Comparison of ENCODE assay signal across 8 cellular contexts in the genomic region with DNA sequence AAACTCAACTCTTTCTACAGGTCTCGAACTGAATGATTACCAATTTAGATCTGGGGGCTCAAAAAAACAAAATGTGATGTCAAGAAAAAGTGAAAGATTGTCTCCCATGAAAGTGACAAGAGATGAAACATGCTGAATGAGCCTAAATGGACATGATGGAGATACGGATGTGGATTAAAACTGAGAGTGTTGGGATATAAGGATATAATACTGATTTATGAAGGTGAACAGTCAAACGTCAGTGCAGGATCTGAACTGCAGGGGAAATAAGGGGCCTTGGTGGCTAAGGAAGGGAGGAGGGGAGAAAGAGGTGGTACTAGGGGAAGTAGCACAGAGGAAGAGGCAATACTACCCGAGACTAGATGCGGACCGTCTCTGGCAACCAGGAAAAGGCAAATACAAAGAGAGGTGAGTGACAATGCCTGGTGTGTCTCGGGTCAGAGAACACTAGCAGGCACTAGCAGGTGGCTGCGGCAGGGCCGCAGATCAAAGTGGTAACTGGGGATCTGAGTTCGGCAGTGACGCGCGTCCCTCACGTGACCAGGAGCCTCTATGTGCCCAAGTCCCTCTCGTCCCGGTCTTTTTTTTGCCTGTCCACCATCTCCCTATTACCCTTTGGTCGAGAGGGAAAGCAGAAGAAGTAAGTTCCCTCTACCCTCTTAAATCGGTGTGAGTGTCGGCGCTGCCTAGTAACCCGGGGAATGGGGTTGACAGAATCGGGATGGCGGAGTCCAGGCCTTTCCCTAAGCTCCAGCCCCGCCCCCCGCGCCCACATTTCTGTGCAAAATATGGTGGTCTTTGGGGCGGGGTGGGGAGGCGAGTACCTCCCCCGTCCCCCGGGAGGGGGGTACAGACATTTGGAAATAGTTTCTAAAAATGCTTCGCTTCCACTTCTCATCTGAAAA. TPM values are rescaled to one million over a fixed set of nuclear protein-coding genes. Genes with fewer than 3 reads are reported as not detected.
DNase-seq lines count a peak whose midpoint lies in the region; ATAC-seq and TF ChIP-seq lines count a peak whose summit lies in the region.

A gene with protein sequence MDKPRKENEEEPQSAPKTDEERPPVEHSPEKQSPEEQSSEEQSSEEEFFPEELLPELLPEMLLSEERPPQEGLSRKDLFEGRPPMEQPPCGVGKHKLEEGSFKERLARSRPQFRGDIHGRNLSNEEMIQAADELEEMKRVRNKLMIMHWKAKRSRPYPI (plus strand): TSS at position 590 of the 905 bp plus-strand sequence. CDS start 942 bp downstream, outside the sequence.

- TF ChIP-seq CTCF in esophagus muscularis mucosa (IDR thresholded peaks at IDR 0.05) (no peak), suprapubic skin (IDR thresholded peaks at IDR 0.05) (no peak)

- H3K9me3 ChIP-seq in esophagus muscularis mucosa = no peaks in the 10 kb centered on the region
- H3K9me3 ChIP-seq in mucosa of rectum (ENCODE audit: control insufficient read depth in 2 of 2, low read length in 2 of 2) = no peaks in the 10 kb centered on the region
- no peaks in the 10 kb centered on the region for H3K9me3 ChIP-seq in suprapubic skin

- H3K27ac ChIP-seq in ACC112 (ENCODE audit: low read depth, low read length) (peak within 1 kb of the TSS; percentile 80), esophagus muscularis mucosa (replicated peaks in 1 of 4) (peak within 1 kb of the TSS; percentile 90 to 93 (median 92)), mucosa of rectum (ENCODE audit: low read depth in 2 of 2, low read length in 2 of 2) (peak within 1 kb of the TSS; percentile 82 to 86), suprapubic skin (peak within 1 kb of the TSS; percentile 94)

- TF ChIP-seq EP300 in esophagus muscularis mucosa (IDR thresholded peaks at IDR 0.05) = no peak
- TF ChIP-seq EP300 in suprapubic skin (IDR thresholded peaks at IDR 0.05) = no peak

- DNase-seq in NCI-H2196 treated with DMSO at 0.1 percent for 48 hours (lab: John Stamatoyannopoulos, UW; ENCODE audit: unreplicated experiment) (peak; percentile 9), esophagus muscularis mucosa (ENCODE audit: extremely low spot score) (peak; percentile 92), suprapubic skin (ENCODE audit: low spot score in 2 of 2) (peak; percentile 73 to 75)
- DNase-seq in activated CD8-positive, alpha-beta memory T cell treated with anti-CD3 and anti-CD28 coated beads, Interleukin-2, amount 50 U/mL, for 48 hours = peak; percentile 63

- peak within 1 kb of the TSS; percentile 86 for H3K4me3 ChIP-seq in ACC112 (ENCODE audit: low read depth, low read length)
- H3K4me3 ChIP-seq in esophagus muscularis mucosa = peak within 1 kb of the TSS; percentile 62 to 75 (median 67)
- peak within 1 kb of the TSS; percentile 73 to 85 for H3K4me3 ChIP-seq in mucosa of rectum (ENCODE audit: low read length in 2 of 2)
- peak within 1 kb of the TSS; percentile 65 for H3K4me3 ChIP-seq in suprapubic skin

- peak within 1 kb of the TSS; percentile 51 for H2AFZ ChIP-seq in ACC112 (ENCODE audit: low read length, unreplicated experiment)

- peaks cover 19% of the 10 kb centered on the region for H3K4me1 ChIP-seq in ACC112 (ENCODE audit: control insufficient read depth, insufficient read depth, low read length, unreplicated experiment)
- H3K4me1 ChIP-seq in esophagus muscularis mucosa = peaks cover 5 to 45% (median 27%) of the 10 kb centered on the region in 4 donors
- H3K4me1 ChIP-seq in mucosa of rectum (ENCODE audit: control insufficient read depth in 2 of 2, insufficient read depth in 2 of 2, low read length in 2 of 2) = peaks cover 2 to 7% of the 10 kb centered on the region in 2 donors
- peaks cover 10% of the 10 kb centered on the region for H3K4me1 ChIP-seq in suprapubic skin

- peaks cover 38% of the 10 kb centered on the region for H3K79me2 ChIP-seq in ACC112 (ENCODE audit: control insufficient read depth, insufficient read depth, low read length, unreplicated experiment)

- intact Hi-C loops in esophagus muscularis mucosa (cut with DNase I) = no loop called here

- peak; percentile 43 for TF ChIP-seq POLR2A in GM18526 (IDR thresholded peaks at IDR 0.05; ENCODE audit: extremely low read depth, insufficient read length)
- no peak for TF ChIP-seq POLR2A in esophagus muscularis mucosa (IDR thresholded peaks at IDR 0.05; ENCODE audit: low read depth)
- no peak for TF ChIP-seq POLR2A in suprapubic skin (IDR thresholded peaks at IDR 0.05)

- WGBS in esophagus muscularis mucosa = 23% methylated on average over 31 of the region's 31 CpGs
- WGBS in suprapubic skin = 21% methylated on average over 31 of the region's 31 CpGs

- H3K36me3 ChIP-seq in ACC112 (ENCODE audit: insufficient read depth, low read length) (peaks cover 3% of the 10 kb centered on the region; the same call in 1 of the 2 replicates), esophagus muscularis mucosa (no peaks in the 10 kb centered on the region), mucosa of rectum (ENCODE audit: control insufficient read depth in 2 of 2, insufficient read depth in 2 of 2, low read length in 2 of 2) (no peaks in the 10 kb centered on the region), suprapubic skin (no peaks in the 10 kb centered on the region)

- H3K27me3 ChIP-seq in ACC112 (ENCODE audit: insufficient read depth, low read length) (no peaks in the 10 kb centered on the region), esophagus muscularis mucosa (no peaks in the 10 kb centered on the region), mucosa of rectum (ENCODE audit: control insufficient read depth in 2 of 2, insufficient read depth in 2 of 2, low read length in 2 of 2) (peaks cover 2 to 4% of the 10 kb centered on the region in 2 donors), suprapubic skin (no peaks in the 10 kb centered on the region)

- peak; percentile 73 for ATAC-seq in HG03039 (IDR thresholded peaks at IDR 0.05; ENCODE audit: unreplicated experiment)

- H3K9ac ChIP-seq in mucosa of rectum (ENCODE audit: low read depth in 1 of 2, low read length in 2 of 2) = peak within 1 kb of the TSS; percentile 67 to 80

RNA-seq across cellular contexts. Expression of the gene that starts here (rescaled TPM):
- total RNA-seq in esophagus muscularis mucosa (100 to 1,000 TPM; 192 to 287 (median 217) TPM), suprapubic skin (10 to 100 TPM; 49.3 to 63.1 (median 54.3) TPM)

Comparison
In these comparisons a context has a peak if more than half of its experiments do, and no peak if none do; other contexts are left out.
1. Peak in every context shown above with its lines: DNase-seq, ATAC-seq, H3K4me3 ChIP-seq and H3K27ac ChIP-seq.
2. DNase-seq: peak in every context shown above with its lines; median percentile 92 in esophagus muscularis mucosa; 74 in suprapubic skin; 63 in activated CD8-positive, alpha-beta memory T cell treated with anti-CD3 and anti-CD28 coated beads, Interleukin-2, amount 50 U/mL, for 48 hours; 9 in NCI-H2196 treated with DMSO at 0.1 percent for 48 hours.